Comparison of ENCODE assay signal across 35 cellular contexts in the genomic region with DNA sequence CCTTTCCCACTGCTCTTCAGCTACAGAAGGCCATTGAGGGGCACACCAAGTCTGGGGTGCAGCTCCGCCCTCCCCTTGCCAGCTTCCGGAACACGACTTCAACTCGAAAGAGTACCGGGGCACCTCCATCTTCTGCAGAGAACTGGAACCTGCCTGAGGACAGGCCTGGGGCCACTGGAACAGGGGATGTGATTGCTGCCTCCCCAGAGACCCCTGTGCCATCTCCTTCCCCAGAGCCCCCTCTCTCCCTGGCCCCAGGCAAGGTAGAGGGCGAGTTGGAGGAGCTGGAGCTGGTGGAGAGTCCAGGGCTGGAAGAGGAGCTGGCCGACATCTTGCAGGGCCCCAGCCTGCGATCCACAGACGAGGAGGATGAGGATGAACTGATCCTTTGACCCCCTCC. TPM values are rescaled to one million over a fixed set of nuclear protein-coding genes. Genes with fewer than 3 reads are reported as not detected.
"Had no signal": no experiment of that assay in that cellular context is flagged by ENCODE, and none has a peak within 500 bp of the region (broad histone marks: within the 10 kb centered on the region; RNA-seq: fewer than 3 reads in every experiment).

No MANE protein-coding gene starts in this region.

- ATAC-seq: activated CD8-positive, alpha-beta memory T cell treated with anti-CD3 and anti-CD28 coated beads, Interleukin-2, amount 10 ng/mL, durations not matched to agents 7 days and 5 days; activated CD8-positive, alpha-beta T cell treated with anti-CD3 and anti-CD28 coated beads, Interleukin-2, amount 10 ng/mL, durations not matched to agents 7 days and 5 days; gastroesophageal sphincter had no signal

- H3K36me3 Mint-ChIP-seq: activated CD4-positive, alpha-beta memory T cell treated with anti-CD3 and anti-CD28 coated beads for 36 hours; activated CD8-positive, alpha-beta memory T cell treated with anti-CD3 and anti-CD28 coated beads, Interleukin-2, amount 10 ng/mL, durations not matched to agents 7 days and 5 days; activated naive CD4-positive, alpha-beta T cell treated with anti-CD3 and anti-CD28 coated beads, Interleukin-2, amount 10 ng/mL, durations not matched to agents 7 days and 5 days; activated naive CD8-positive, alpha-beta T cell had no signal

- DNase-seq: activated CD4-positive, alpha-beta memory T cell treated with anti-CD3 and anti-CD28 coated beads for 36 hours; activated CD4-positive, alpha-beta T cell treated with anti-CD3 and anti-CD28 coated beads for 1 hour; activated CD4-positive, alpha-beta T cell treated with anti-CD3 and anti-CD28 coated beads for 48 hours; activated CD8-positive, alpha-beta memory T cell treated with anti-CD3 and anti-CD28 coated beads, Interleukin-2, amount 10 ng/mL, durations not matched to agents 7 days and 5 days; activated CD8-positive, alpha-beta memory T cell treated with anti-CD3 and anti-CD28 coated beads, Interleukin-2, amount 50 U/mL, for 4 hours; activated CD8-positive, alpha-beta T cell treated with anti-CD3 and anti-CD28 coated beads, Interleukin-2, amount 10 ng/mL, durations not matched to agents 7 days and 5 days; activated effector memory CD4-positive, alpha-beta T cell treated with anti-CD3 and anti-CD28 coated beads, Interleukin-2, amount 50 U/mL, for 16 hours; activated naive CD4-positive, alpha-beta T cell treated with anti-CD3 and anti-CD28 coated beads, Interleukin-2, amount 10 ng/mL, durations not matched to agents 7 days and 5 days; activated T-cell treated with anti-CD3 and anti-CD28 coated beads, Interleukin-2, amount 50 U/mL, for 1 hour; activated T-cell treated with anti-CD3 and anti-CD28 coated beads, Interleukin-2, amount 50 U/mL, for 48 hours; amniotic stem cell; brain microvascular endothelial cell; cortex of kidney; dermis blood vessel endothelial cell; effector CD8-positive, alpha-beta T cell; esophagus squamous epithelium; foreskin melanocyte; T-helper 2 cell had no signal

- FAIRE-seq: astrocyte, bronchial epithelial cell, colon, endometrium, endothelial cell of umbilical vein had no signal

- H3K27ac ChIP-seq: brain microvascular endothelial cell, epithelial cell of prostate, esophagus squamous epithelium, gastroesophageal sphincter had no signal

- H3K4me1 ChIP-seq: esophagus squamous epithelium, gastroesophageal sphincter had no signal

- H3K27me3 Mint-ChIP-seq: activated CD4-positive, alpha-beta memory T cell treated with anti-CD3 and anti-CD28 coated beads for 36 hours; central memory CD8-positive, alpha-beta T cell had no signal

- H3K9me3 Mint-ChIP-seq: activated CD4-positive, alpha-beta memory T cell treated with anti-CD3 and anti-CD28 coated beads for 36 hours; activated naive CD4-positive, alpha-beta T cell treated with anti-CD3 and anti-CD28 coated beads, Interleukin-2, amount 10 ng/mL, durations not matched to agents 7 days and 5 days; activated T-helper 1 cell treated with anti-CD3 and anti-CD28 coated beads, Interleukin-12 subunit alpha, Interleukin-12 subunit beta, Interleukin-2, Interleukin-4 antibody, amounts not matched to agents 30 ng/mL and 10 ng/mL and 1 ng/mL, durations not matched to agents 14 hours and 24 hours and 36 hours; activated T-helper 2 cell treated with anti-CD3 and anti-CD28 coated beads, Interferon-gamma antibody, Interleukin-2, Interleukin-4, amounts not matched to agents 10 μg/mL and 5 μg/mL and 100 μg/mL, durations not matched to agents 14 hours and 24 hours and 36 hours; central memory CD8-positive, alpha-beta T cell had no signal

- H3K27ac Mint-ChIP-seq: activated CD4-positive, alpha-beta memory T cell treated with anti-CD3 and anti-CD28 coated beads for 36 hours; activated CD8-positive, alpha-beta memory T cell treated with anti-CD3 and anti-CD28 coated beads, Interleukin-2, amount 10 ng/mL, durations not matched to agents 7 days and 5 days; activated CD8-positive, alpha-beta T cell treated with anti-CD3 and anti-CD28 coated beads, Interleukin-2, amount 10 ng/mL, durations not matched to agents 7 days and 5 days; activated naive CD4-positive, alpha-beta T cell treated with anti-CD3 and anti-CD28 coated beads, Interleukin-2, amount 10 ng/mL, durations not matched to agents 7 days and 5 days; activated naive CD8-positive, alpha-beta T cell; activated T-helper 1 cell treated with anti-CD3 and anti-CD28 coated beads, Interleukin-12 subunit alpha, Interleukin-12 subunit beta, Interleukin-2, Interleukin-4 antibody, amounts not matched to agents 30 ng/mL and 10 ng/mL and 1 ng/mL, durations not matched to agents 14 hours and 24 hours and 36 hours; activated T-helper 2 cell treated with anti-CD3 and anti-CD28 coated beads, Interferon-gamma antibody, Interleukin-2, Interleukin-4, amounts not matched to agents 10 μg/mL and 5 μg/mL and 100 μg/mL, durations not matched to agents 14 hours and 24 hours and 36 hours had no signal

- H3K4me3 ChIP-seq: esophagus squamous epithelium, gastroesophageal sphincter had no signal

- H3K9me3 ChIP-seq: esophagus squamous epithelium, gastroesophageal sphincter had no signal

- H3K4me3 Mint-ChIP-seq: activated CD4-positive, alpha-beta memory T cell treated with anti-CD3 and anti-CD28 coated beads for 36 hours; activated CD8-positive, alpha-beta memory T cell treated with anti-CD3 and anti-CD28 coated beads, Interleukin-2, amount 10 ng/mL, durations not matched to agents 7 days and 5 days; activated CD8-positive, alpha-beta T cell treated with anti-CD3 and anti-CD28 coated beads, Interleukin-2, amount 10 ng/mL, durations not matched to agents 7 days and 5 days; activated naive CD4-positive, alpha-beta T cell treated with anti-CD3 and anti-CD28 coated beads, Interleukin-2, amount 10 ng/mL, durations not matched to agents 7 days and 5 days; activated naive CD8-positive, alpha-beta T cell; activated T-helper 1 cell treated with anti-CD3 and anti-CD28 coated beads, Interleukin-12 subunit alpha, Interleukin-12 subunit beta, Interleukin-2, Interleukin-4 antibody, amounts not matched to agents 30 ng/mL and 10 ng/mL and 1 ng/mL, durations not matched to agents 14 hours and 24 hours and 36 hours; central memory CD8-positive, alpha-beta T cell had no signal

- H3K36me3 ChIP-seq: brain microvascular endothelial cell, esophagus squamous epithelium, gastroesophageal sphincter had no signal

RNA-seq across cellular contexts. Expression of a gene that starts 35.7 kb away (rescaled TPM):
- total RNA-seq: activated CD8-positive, alpha-beta memory T cell treated with anti-CD3 and anti-CD28 coated beads for 36 hours; activated T-helper 1 cell treated with anti-CD3 and anti-CD28 coated beads, Interleukin-12 subunit alpha, Interleukin-12 subunit beta, Interleukin-2, Interleukin-4 antibody, amounts not matched to agents 30 ng/mL and 10 ng/mL and 1 ng/mL, durations not matched to agents 14 hours and 24 hours and 36 hours; activated T-helper 2 cell treated with anti-CD3 and anti-CD28 coated beads, Interferon-gamma antibody, Interleukin-2, Interleukin-4, amounts not matched to agents 10 μg/mL and 5 μg/mL and 100 μg/mL, durations not matched to agents 14 hours and 24 hours and 36 hours; astrocyte; cardiac septum; chondrocyte; dermis blood vessel endothelial cell; endothelial cell of umbilical vein; gastroesophageal sphincter; glomerular endothelial cell had no signal
- polyA plus RNA-seq: endothelial cell of umbilical vein, fibroblast of lung had no signal

RNA-seq across cellular contexts. Expression of a gene that starts 57.1 kb away (rescaled TPM):
- total RNA-seq: activated T-helper 1 cell treated with anti-CD3 and anti-CD28 coated beads, Interleukin-12 subunit alpha, Interleukin-12 subunit beta, Interleukin-2, Interleukin-4 antibody, amounts not matched to agents 30 ng/mL and 10 ng/mL and 1 ng/mL, durations not matched to agents 14 hours and 24 hours and 36 hours; cardiac septum; chondrocyte; dermis blood vessel endothelial cell; endothelial cell of umbilical vein; fibroblast of villous mesenchyme; glomerular endothelial cell had no signal
